Comparison of ENCODE assay signal across 2 cellular contexts in the genomic region with DNA sequence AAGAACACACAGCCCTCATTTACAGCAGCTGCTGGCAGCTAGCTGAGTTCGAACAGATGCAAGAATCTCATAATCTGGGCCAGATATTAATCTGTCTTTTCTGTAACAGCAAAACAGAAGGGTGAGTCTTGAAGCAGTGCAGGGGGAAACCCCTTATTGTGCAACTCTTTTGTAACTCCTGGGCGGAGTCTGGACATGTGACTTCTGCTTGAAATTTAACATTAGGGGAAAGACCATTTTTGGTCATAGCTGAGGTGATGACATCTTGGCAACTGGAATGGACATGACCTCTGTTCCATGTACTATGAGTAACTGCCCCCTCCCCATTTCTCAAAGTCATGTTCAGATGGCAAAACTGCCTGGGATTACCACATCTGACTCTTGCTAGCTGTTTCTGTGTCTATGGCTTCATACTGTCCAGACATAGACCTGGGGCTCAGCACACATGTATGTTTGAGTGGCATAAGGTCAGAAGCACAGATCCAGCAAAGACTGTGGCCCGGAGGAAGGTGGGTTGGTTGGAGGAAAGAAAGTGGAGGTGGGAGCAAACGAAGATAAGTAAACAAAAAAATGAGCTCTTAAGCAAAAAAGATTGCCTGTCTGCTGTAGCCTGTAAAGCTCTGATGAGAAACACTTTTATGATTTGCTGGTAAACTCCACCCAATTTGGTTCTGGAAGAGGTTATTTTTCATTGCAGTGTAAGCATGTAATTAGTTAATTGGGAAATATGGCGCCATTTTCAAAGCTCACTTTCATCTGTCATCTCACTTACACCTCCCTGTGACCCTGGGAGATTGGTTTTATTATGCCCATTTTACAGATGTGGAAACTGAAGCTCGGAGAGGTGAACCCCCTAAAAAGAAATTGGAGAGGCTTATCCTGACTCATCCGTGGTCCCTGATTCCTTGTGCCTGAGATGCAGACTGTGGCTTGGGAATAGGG.
TF ChIP-seq lines count a peak whose summit lies in the region.

No MANE protein-coding gene starts in this region.

TF ChIP-seq in K562, 482 proteins besides CTCF, POLR2A, EP300 and RAD21 (continues in another document):
- peak; percentile 74; the same call in 1 of the 2 replicates for TF ChIP-seq SMAD3 (CRISPR knock-in tag; conservative IDR thresholded peaks at IDR 0.05)
- TF ChIP-seq OTX1 (CRISPR knock-in tag; IDR thresholded peaks at IDR 0.05): peak; percentile 82
- TF ChIP-seq NR2C1 (IDR thresholded peaks at IDR 0.05): peak; percentile 24; the same call in 1 of the 2 replicates
- peak; percentile 85 for TF ChIP-seq NR2C1 (tag; IDR thresholded peaks at IDR 0.05)
- TF ChIP-seq, protein P1, sequence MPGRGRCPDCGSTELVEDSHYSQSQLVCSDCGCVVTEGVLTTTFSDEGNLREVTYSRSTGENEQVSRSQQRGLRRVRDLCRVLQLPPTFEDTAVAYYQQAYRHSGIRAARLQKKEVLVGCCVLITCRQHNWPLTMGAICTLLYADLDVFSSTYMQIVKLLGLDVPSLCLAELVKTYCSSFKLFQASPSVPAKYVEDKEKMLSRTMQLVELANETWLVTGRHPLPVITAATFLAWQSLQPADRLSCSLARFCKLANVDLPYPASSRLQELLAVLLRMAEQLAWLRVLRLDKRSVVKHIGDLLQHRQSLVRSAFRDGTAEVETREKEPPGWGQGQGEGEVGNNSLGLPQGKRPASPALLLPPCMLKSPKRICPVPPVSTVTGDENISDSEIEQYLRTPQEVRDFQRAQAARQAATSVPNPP (IDR thresholded peaks at IDR 0.05; ENCODE audit: borderline replicate concordance, insufficient read depth, insufficient read length): no peak
- TF ChIP-seq LCOR (CRISPR knock-in tag; IDR thresholded peaks at IDR 0.05): 0 out of 2 replicates have a peak, but pooled peaks have one; percentile 51
- TF ChIP-seq BACH1 (tag; IDR thresholded peaks at IDR 0.05): peak; percentile 82; the same call in 1 of the 2 replicates
- TF ChIP-seq, protein P2, sequence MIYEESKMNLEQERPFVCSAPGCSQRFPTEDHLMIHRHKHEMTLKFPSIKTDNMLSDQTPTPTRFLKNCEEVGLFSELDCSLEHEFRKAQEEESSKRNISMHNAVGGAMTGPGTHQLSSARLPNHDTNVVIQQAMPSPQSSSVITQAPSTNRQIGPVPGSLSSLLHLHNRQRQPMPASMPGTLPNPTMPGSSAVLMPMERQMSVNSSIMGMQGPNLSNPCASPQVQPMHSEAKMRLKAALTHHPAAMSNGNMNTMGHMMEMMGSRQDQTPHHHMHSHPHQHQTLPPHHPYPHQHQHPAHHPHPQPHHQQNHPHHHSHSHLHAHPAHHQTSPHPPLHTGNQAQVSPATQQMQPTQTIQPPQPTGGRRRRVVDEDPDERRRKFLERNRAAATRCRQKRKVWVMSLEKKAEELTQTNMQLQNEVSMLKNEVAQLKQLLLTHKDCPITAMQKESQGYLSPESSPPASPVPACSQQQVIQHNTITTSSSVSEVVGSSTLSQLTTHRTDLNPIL (CRISPR knock-in tag; IDR thresholded peaks at IDR 0.05): 0 out of 2 replicates have a peak, but pooled peaks have one; percentile 23
- TF ChIP-seq ZNF75A (CRISPR knock-in tag; IDR thresholded peaks at IDR 0.05): peak; percentile 46; the same call in 1 of the 2 replicates
- no peak for TF ChIP-seq RBM15 (IDR thresholded peaks at IDR 0.05; ENCODE audit: insufficient read depth, low read length)
- no peak for TF ChIP-seq ATF1 (CRISPR knock-in tag; IDR thresholded peaks at IDR 0.05)
- peak; percentile 68 for TF ChIP-seq ATF1 (tag; IDR thresholded peaks at IDR 0.05)
- TF ChIP-seq MEIS2 (IDR thresholded peaks at IDR 0.05; ENCODE audit: partially characterized antibody): peak; percentile 93
- TF ChIP-seq FOS (IDR thresholded peaks at IDR 0.05; ENCODE audit: extremely low read depth, insufficient read length): peak; percentile 1
- TF ChIP-seq HIVEP1 (CRISPR knock-in tag; IDR thresholded peaks at IDR 0.05): peak; percentile 88
- TF ChIP-seq NFE2 (IDR thresholded peaks at IDR 0.05; ENCODE audit: low read depth): peak; percentile 46
- peak; percentile 88 for TF ChIP-seq ZNF766 (CRISPR knock-in tag; conservative IDR thresholded peaks at IDR 0.05)
- no peak for TF ChIP-seq TAF1 (IDR thresholded peaks at IDR 0.05; ENCODE audit: control insufficient read depth, extremely low read depth, insufficient read depth, low read length, severe bottlenecking)
- TF ChIP-seq CREM (IDR thresholded peaks at IDR 0.05; ENCODE audit: low read depth): 0 out of 2 replicates have a peak, but pooled peaks have one; percentile 19
- TF ChIP-seq RBM25 (IDR thresholded peaks at IDR 0.05; ENCODE audit: low read depth, low read length, severe bottlenecking): peak; percentile 98
- TF ChIP-seq TRIM28 (IDR thresholded peaks at IDR 0.05): peak; percentile 57; the same call in 1 of the 2 replicates
- TF ChIP-seq, protein P3, sequence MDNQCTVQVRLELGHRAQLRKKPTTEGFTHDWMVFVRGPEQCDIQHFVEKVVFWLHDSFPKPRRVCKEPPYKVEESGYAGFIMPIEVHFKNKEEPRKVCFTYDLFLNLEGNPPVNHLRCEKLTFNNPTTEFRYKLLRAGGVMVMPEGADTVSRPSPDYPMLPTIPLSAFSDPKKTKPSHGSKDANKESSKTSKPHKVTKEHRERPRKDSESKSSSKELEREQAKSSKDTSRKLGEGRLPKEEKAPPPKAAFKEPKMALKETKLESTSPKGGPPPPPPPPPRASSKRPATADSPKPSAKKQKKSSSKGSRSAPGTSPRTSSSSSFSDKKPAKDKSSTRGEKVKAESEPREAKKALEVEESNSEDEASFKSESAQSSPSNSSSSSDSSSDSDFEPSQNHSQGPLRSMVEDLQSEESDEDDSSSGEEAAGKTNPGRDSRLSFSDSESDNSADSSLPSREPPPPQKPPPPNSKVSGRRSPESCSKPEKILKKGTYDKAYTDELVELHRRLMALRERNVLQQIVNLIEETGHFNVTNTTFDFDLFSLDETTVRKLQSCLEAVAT (IDR thresholded peaks at IDR 0.05): no peak
- peak; percentile 96 for TF ChIP-seq ATF7 (IDR thresholded peaks at IDR 0.05)
- peak; percentile 73 for TF ChIP-seq EP400 (IDR thresholded peaks at IDR 0.05)
- TF ChIP-seq, protein P4, sequence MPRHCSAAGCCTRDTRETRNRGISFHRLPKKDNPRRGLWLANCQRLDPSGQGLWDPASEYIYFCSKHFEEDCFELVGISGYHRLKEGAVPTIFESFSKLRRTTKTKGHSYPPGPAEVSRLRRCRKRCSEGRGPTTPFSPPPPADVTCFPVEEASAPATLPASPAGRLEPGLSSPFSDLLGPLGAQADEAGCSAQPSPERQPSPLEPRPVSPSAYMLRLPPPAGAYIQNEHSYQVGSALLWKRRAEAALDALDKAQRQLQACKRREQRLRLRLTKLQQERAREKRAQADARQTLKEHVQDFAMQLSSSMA (CRISPR knock-in tag; IDR thresholded peaks at IDR 0.05): peak; percentile 9; the same call in 1 of the 2 replicates
- TF ChIP-seq PYGO2 (tag; IDR thresholded peaks at IDR 0.05): peak; percentile 71; the same call in 1 of the 2 replicates
- peak; percentile 54; the same call in 1 of the 2 replicates for TF ChIP-seq FOXM1 (IDR thresholded peaks at IDR 0.05; ENCODE audit: low read depth)
- TF ChIP-seq FOXM1 (CRISPR knock-in tag; IDR thresholded peaks at IDR 0.05; ENCODE audit: low read depth): no peak
- TF ChIP-seq GTF2A2 (tag; IDR thresholded peaks at IDR 0.05): peak; percentile 74

TF ChIP-seq in HepG2, 621 proteins besides CTCF, POLR2A, EP300 and RAD21 (continues in another document):
- TF ChIP-seq ZNF441 (CRISPR knock-in tag; IDR thresholded peaks at IDR 0.05; ENCODE audit: borderline replicate concordance) (0 out of 2 replicates have a peak, but pooled peaks have one; percentile 26), KLF9 (CRISPR knock-in tag; IDR thresholded peaks at IDR 0.05; ENCODE audit: low read depth) (no peak), ZNF143 (CRISPR knock-in tag; IDR thresholded peaks at IDR 0.05) (no peak), ZNF672 (CRISPR knock-in tag; IDR thresholded peaks at IDR 0.05) (no peak), SIX4 (CRISPR knock-in tag; IDR thresholded peaks at IDR 0.05) (0 out of 2 replicates have a peak, but pooled peaks have one; percentile 19), SRY (CRISPR knock-in tag; IDR thresholded peaks at IDR 0.05) (no peak), JUND (CRISPR knock-in tag; IDR thresholded peaks at IDR 0.05) (peak; percentile 73), ZNF496 (CRISPR knock-in tag; IDR thresholded peaks at IDR 0.05; ENCODE audit: insufficient replicate concordance) (no peak), NKX3-1 (CRISPR knock-in tag; IDR thresholded peaks at IDR 0.05) (no peak), ZNF207 (IDR thresholded peaks at IDR 0.05; ENCODE audit: borderline replicate concordance) (no peak), SNAPC2 (CRISPR knock-in tag; IDR thresholded peaks at IDR 0.05) (no peak), DNMT1 (CRISPR knock-in tag; IDR thresholded peaks at IDR 0.05) (no peak), U2AF2 (IDR thresholded peaks at IDR 0.05; ENCODE audit: low read depth, low read length) (no peak), NFYC (CRISPR knock-in tag; IDR thresholded peaks at IDR 0.05) (no peak), EED (CRISPR knock-in tag; IDR thresholded peaks at IDR 0.05) (no peak), ZNF790 (CRISPR knock-in tag; IDR thresholded peaks at IDR 0.05; ENCODE audit: borderline replicate concordance) (no peak), ZFP36L2 (CRISPR knock-in tag; IDR thresholded peaks at IDR 0.05) (no peak), GTF3A (CRISPR knock-in tag; conservative IDR thresholded peaks at IDR 0.05) (no peak), ZNF10 (CRISPR knock-in tag; IDR thresholded peaks at IDR 0.05; ENCODE audit: borderline replicate concordance, low read depth) (no peak), ZNF232 (CRISPR knock-in tag; IDR thresholded peaks at IDR 0.05; ENCODE audit: borderline replicate concordance) (peak; percentile 79; the same call in 1 of the 2 replicates), ZSCAN12 (CRISPR knock-in tag; IDR thresholded peaks at IDR 0.05) (no peak)
- TF ChIP-seq, protein P5, sequence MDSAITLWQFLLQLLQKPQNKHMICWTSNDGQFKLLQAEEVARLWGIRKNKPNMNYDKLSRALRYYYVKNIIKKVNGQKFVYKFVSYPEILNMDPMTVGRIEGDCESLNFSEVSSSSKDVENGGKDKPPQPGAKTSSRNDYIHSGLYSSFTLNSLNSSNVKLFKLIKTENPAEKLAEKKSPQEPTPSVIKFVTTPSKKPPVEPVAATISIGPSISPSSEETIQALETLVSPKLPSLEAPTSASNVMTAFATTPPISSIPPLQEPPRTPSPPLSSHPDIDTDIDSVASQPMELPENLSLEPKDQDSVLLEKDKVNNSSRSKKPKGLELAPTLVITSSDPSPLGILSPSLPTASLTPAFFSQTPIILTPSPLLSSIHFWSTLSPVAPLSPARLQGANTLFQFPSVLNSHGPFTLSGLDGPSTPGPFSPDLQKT (CRISPR knock-in tag; IDR thresholded peaks at IDR 0.05; ENCODE audit: borderline replicate concordance): peak; percentile 78; the same call in 1 of the 2 replicates
- TF ChIP-seq, protein P6, sequence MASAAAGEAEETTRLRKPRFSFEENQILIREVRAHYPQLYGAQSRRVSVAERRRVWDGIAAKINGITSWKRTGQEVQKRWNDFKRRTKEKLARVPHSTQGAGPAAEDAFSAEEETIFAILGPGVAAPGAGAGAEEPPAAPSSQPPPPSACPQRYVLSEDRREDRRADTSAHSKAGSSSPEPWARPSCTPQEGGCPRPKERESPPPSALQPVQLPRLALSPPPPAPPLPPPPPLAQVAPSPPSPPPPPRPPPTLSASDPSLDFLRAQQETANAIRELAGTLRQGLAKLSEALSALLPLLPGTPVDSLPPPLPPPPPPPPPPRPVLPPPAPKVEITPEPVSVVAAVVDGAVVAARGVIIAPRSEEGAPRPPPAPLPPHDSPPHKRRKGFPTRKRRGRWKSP (CRISPR knock-in tag; IDR thresholded peaks at IDR 0.05): peak; percentile 64; the same call in 1 of the 2 replicates
- TF ChIP-seq, protein P7, sequence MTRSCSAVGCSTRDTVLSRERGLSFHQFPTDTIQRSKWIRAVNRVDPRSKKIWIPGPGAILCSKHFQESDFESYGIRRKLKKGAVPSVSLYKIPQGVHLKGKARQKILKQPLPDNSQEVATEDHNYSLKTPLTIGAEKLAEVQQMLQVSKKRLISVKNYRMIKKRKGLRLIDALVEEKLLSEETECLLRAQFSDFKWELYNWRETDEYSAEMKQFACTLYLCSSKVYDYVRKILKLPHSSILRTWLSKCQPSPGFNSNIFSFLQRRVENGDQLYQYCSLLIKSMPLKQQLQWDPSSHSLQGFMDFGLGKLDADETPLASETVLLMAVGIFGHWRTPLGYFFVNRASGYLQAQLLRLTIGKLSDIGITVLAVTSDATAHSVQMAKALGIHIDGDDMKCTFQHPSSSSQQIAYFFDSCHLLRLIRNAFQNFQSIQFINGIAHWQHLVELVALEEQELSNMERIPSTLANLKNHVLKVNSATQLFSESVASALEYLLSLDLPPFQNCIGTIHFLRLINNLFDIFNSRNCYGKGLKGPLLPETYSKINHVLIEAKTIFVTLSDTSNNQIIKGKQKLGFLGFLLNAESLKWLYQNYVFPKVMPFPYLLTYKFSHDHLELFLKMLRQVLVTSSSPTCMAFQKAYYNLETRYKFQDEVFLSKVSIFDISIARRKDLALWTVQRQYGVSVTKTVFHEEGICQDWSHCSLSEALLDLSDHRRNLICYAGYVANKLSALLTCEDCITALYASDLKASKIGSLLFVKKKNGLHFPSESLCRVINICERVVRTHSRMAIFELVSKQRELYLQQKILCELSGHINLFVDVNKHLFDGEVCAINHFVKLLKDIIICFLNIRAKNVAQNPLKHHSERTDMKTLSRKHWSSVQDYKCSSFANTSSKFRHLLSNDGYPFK (CRISPR knock-in tag; IDR thresholded peaks at IDR 0.05; ENCODE audit: borderline replicate concordance): no peak
- TF ChIP-seq, protein P8, sequence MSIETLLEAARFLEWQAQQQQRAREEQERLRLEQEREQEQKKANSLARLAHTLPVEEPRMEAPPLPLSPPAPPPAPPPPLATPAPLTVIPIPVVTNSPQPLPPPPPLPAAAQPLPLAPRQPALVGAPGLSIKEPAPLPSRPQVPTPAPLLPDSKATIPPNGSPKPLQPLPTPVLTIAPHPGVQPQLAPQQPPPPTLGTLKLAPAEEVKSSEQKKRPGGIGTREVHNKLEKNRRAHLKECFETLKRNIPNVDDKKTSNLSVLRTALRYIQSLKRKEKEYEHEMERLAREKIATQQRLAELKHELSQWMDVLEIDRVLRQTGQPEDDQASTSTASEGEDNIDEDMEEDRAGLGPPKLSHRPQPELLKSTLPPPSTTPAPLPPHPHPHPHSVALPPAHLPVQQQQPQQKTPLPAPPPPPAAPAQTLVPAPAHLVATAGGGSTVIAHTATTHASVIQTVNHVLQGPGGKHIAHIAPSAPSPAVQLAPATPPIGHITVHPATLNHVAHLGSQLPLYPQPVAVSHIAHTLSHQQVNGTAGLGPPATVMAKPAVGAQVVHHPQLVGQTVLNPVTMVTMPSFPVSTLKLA (IDR thresholded peaks at IDR 0.05): no peak
- TF ChIP-seq, protein P9, sequence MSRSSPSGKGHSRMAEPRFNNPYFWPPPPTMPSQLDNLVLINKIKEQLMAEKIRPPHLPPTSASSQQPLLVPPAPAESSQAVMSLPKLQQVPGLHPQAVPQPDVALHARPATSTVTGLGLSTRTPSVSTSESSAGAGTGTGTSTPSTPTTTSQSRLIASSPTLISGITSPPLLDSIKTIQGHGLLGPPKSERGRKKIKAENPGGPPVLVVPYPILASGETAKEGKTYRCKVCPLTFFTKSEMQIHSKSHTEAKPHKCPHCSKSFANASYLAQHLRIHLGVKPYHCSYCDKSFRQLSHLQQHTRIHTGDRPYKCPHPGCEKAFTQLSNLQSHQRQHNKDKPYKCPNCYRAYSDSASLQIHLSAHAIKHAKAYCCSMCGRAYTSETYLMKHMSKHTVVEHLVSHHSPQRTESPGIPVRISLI (CRISPR knock-in tag; IDR thresholded peaks at IDR 0.05; ENCODE audit: borderline replicate concordance): no peak
- TF ChIP-seq, protein P10, sequence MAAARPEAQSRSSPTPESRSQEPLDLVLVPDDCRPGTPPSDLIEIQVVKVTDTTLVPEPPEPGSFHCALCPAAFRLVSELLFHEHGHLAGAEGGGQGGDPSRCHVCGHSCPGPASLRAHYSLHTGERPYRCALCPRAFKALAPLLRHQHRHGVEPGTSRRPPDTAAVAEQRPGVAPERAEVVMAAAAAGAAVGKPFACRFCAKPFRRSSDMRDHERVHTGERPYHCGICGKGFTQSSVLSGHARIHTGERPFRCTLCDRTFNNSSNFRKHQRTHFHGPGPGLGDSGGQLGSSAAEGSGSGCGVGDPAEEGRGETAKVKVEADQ (CRISPR knock-in tag; IDR thresholded peaks at IDR 0.05; ENCODE audit: borderline replicate concordance): no peak
